Comparison of ENCODE assay signal across 34 cellular contexts in genomic region chr3:53295410-53295809, GRCh38.
"Had no signal": no experiment of that assay in that cellular context is flagged by ENCODE, and none has a peak within 500 bp of the region (broad histone marks: within the 10 kb centered on the region; RNA-seq: fewer than 3 reads in every experiment).

No MANE protein-coding gene starts in this region.

- H3K9me3 ChIP-seq: adrenal gland, body of pancreas, breast epithelium, Peyer's patch had no signal

- ATAC-seq: activated CD8-positive, alpha-beta memory T cell treated with anti-CD3 and anti-CD28 coated beads, Interleukin-2, amount 10 ng/mL, durations not matched to agents 7 days and 5 days; activated naive CD4-positive, alpha-beta T cell treated with anti-CD3 and anti-CD28 coated beads, Interleukin-2, amount 50 U/mL, for 72 hours; body of pancreas; PC-3; Right ventricle myocardium inferior; T-cell; T-helper 17 cell had no signal

- H3K9me3 Mint-ChIP-seq: activated CD4-positive, alpha-beta memory T cell treated with anti-CD3 and anti-CD28 coated beads, Interleukin-2, amount 10 ng/mL, durations not matched to agents 7 days and 5 days; activated naive CD4-positive, alpha-beta T cell treated with anti-CD3 and anti-CD28 coated beads for 36 hours; activated naive CD4-positive, alpha-beta T cell treated with anti-CD3 and anti-CD28 coated beads, Interleukin-2, amount 50 U/mL, for 72 hours; T-cell had no signal

- H3K4me1 ChIP-seq: body of pancreas, breast epithelium, Peyer's patch had no signal

- H3K27me3 ChIP-seq: adrenal gland, body of pancreas, breast epithelium, Peyer's patch had no signal

- H3K4me3 Mint-ChIP-seq: activated CD4-positive, alpha-beta memory T cell treated with anti-CD3 and anti-CD28 coated beads, Interleukin-2, amount 10 ng/mL, durations not matched to agents 7 days and 5 days; activated CD8-positive, alpha-beta memory T cell treated with anti-CD3 and anti-CD28 coated beads, Interleukin-2, amount 10 ng/mL, durations not matched to agents 7 days and 5 days; activated naive CD4-positive, alpha-beta T cell treated with anti-CD3 and anti-CD28 coated beads for 36 hours; T-cell; T-helper 17 cell had no signal

- H3K4me3 ChIP-seq: adrenal gland, body of pancreas, breast epithelium, Peyer's patch, SK-N-MC had no signal

- H3K4me1 Mint-ChIP-seq: activated CD8-positive, alpha-beta memory T cell treated with anti-CD3 and anti-CD28 coated beads, Interleukin-2, amount 10 ng/mL, durations not matched to agents 7 days and 5 days had no signal

- DNase-seq: activated CD4-positive, alpha-beta memory T cell treated with anti-CD3 and anti-CD28 coated beads, Interleukin-2, amount 10 ng/mL, durations not matched to agents 7 days and 5 days; activated CD4-positive, alpha-beta T cell treated with anti-CD3 and anti-CD28 coated beads for 1 hour; activated CD4-positive, alpha-beta T cell treated with anti-CD3 and anti-CD28 coated beads for 48 hours; activated CD4-positive, CD25-positive, alpha-beta regulatory T cell; activated CD8-positive, alpha-beta memory T cell treated with anti-CD3 and anti-CD28 coated beads for 24 hours; activated CD8-positive, alpha-beta memory T cell treated with anti-CD3 and anti-CD28 coated beads, Interleukin-2, amount 10 ng/mL, durations not matched to agents 7 days and 5 days; activated CD8-positive, alpha-beta memory T cell treated with anti-CD3 and anti-CD28 coated beads, Interleukin-2, amount 50 U/mL, for 48 hours; activated gamma-delta T cell treated with Interleukin-2 at 50 U/mL for 16 hours; activated naive CD4-positive, alpha-beta T cell treated with anti-CD3 and anti-CD28 coated beads for 36 hours; adrenal gland; body of pancreas; caudate nucleus; cerebellar nuclear complex; MM.1S; MV-4-11; NCI-H1092; NCI-H1436 treated with DMSO at 0.1 percent for 48 hours; NCI-H1694 treated with DMSO at 0.1 percent for 48 hours; NCI-H2029; NCI-H345; NCI-H524 treated with DMSO at 0.1 percent for 48 hours; NK-92 treated with Interleukin-12 subunit alpha and Interleukin-12 subunit beta, amount 100 ng/mL, for 24 hours; PC-3; Peyer's patch; RPMI8226; SIG-M5; T-cell; T-helper 17 cell had no signal

- H3K27ac Mint-ChIP-seq: activated CD4-positive, alpha-beta memory T cell treated with anti-CD3 and anti-CD28 coated beads, Interleukin-2, amount 10 ng/mL, durations not matched to agents 7 days and 5 days; activated CD8-positive, alpha-beta memory T cell treated with anti-CD3 and anti-CD28 coated beads, Interleukin-2, amount 10 ng/mL, durations not matched to agents 7 days and 5 days; activated naive CD4-positive, alpha-beta T cell treated with anti-CD3 and anti-CD28 coated beads for 36 hours; T-cell had no signal

- H3K27ac ChIP-seq: body of pancreas, breast epithelium, KMS-11, Peyer's patch, SK-N-MC, VCaP had no signal

- H3K36me3 ChIP-seq: breast epithelium had no signal

- H3K27me3 Mint-ChIP-seq: activated CD4-positive, alpha-beta memory T cell treated with anti-CD3 and anti-CD28 coated beads, Interleukin-2, amount 10 ng/mL, durations not matched to agents 7 days and 5 days; activated CD8-positive, alpha-beta memory T cell treated with anti-CD3 and anti-CD28 coated beads, Interleukin-2, amount 10 ng/mL, durations not matched to agents 7 days and 5 days; T-cell; T-helper 17 cell had no signal
